8 cellular contexts compared by ENCODE assay signal in the genomic region with DNA sequence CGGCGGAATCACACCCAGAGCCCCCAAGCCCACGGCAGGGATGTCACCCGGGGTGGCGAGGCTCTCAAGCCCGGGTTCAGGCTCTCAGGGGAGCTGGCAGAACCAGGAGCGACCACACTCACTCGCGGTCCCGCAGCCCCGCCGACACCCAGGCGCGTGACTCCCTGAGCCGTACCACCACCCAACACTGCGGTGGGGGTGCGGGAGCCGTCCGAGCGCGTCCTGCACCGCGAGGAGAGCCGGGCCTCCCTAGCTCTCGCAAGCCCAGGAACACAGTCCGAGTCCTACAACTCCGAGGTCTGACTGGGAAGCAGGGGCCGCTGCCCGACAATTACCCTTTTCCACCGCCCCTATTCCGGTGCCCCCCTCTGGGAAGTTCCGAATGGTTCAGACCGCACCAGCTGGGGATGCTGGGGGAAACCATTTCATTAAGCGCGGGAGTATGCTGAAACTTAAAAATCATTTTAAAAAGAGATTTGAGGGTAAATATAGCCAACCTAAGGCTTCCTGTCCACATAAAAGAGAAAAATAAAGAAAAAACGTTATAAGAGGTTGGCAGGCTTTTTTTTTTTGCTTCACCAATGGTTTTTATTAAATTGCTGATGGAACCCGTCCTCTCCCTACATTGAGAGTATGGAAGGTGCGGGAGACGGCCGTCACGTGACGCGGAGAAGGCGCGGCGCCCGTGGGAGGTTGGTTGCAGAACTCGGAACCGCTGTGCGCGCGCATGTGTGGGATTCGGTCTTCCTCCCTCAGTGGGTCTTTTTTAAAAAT. TPM values are rescaled to one million over a fixed set of nuclear protein-coding genes. Genes with fewer than 3 reads are reported as not detected.
DNase-seq lines count a peak whose midpoint lies in the region; ATAC-seq and TF ChIP-seq lines count a peak whose summit lies in the region.

A gene with protein sequence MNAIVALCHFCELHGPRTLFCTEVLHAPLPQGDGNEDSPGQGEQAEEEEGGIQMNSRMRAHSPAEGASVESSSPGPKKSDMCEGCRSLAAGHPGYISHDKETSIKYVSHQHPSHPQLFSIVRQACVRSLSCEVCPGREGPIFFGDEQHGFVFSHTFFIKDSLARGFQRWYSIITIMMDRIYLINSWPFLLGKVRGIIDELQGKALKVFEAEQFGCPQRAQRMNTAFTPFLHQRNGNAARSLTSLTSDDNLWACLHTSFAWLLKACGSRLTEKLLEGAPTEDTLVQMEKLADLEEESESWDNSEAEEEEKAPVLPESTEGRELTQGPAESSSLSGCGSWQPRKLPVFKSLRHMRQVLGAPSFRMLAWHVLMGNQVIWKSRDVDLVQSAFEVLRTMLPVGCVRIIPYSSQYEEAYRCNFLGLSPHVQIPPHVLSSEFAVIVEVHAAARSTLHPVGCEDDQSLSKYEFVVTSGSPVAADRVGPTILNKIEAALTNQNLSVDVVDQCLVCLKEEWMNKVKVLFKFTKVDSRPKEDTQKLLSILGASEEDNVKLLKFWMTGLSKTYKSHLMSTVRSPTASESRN (minus strand): TSS at position 143 of the 774 bp plus-strand sequence. CDS start 9,031 bp downstream, outside the sequence.

- no peaks in the 10 kb centered on the region for H3K9me3 ChIP-seq in HUES64 (ENCODE audit: insufficient read depth, low read depth, low read length)
- no peaks in the 10 kb centered on the region for H3K9me3 ChIP-seq in OCI-LY3 (ENCODE audit: insufficient read depth, low read length)
- H3K9me3 ChIP-seq in mononuclear cell (ENCODE audit: low read depth, low read length), result no peaks in the 10 kb centered on the region

- TF ChIP-seq CTCF in OCI-LY3 (IDR thresholded peaks at IDR 0.05; ENCODE audit: low read depth, low read length), result no peak

- under 1% methylated on average over 51 of the region's 53 CpGs for WGBS in HUES64

- H3K9ac ChIP-seq in HUES64 (ENCODE audit: low read depth, low read length), result peak within 1 kb of the TSS; percentile 100
- H3K9ac ChIP-seq in OCI-LY3 (ENCODE audit: low read length), result peak within 1 kb of the TSS; percentile 96

- peaks cover 11% of the 10 kb centered on the region for H4K20me1 ChIP-seq in OCI-LY3 (ENCODE audit: insufficient read depth, low read length)

- peak within 1 kb of the TSS; percentile 74 for H2AFZ ChIP-seq in OCI-LY3 (ENCODE audit: low read depth, low read length)

- peak within 1 kb of the TSS; percentile 98 for H3K4me2 ChIP-seq in OCI-LY3 (ENCODE audit: low read length)

- ATAC-seq in GM21515 (IDR thresholded peaks at IDR 0.05; ENCODE audit: unreplicated experiment), result peak; percentile 71

- peaks cover 7% of the 10 kb centered on the region for H3K36me3 ChIP-seq in HUES64 (ENCODE audit: insufficient read depth, low read length)
- H3K36me3 ChIP-seq in OCI-LY3 (replicated peaks; ENCODE audit: low read depth, low read length), result no peaks in the 10 kb centered on the region

- H3K27me3 ChIP-seq in HUES64 (ENCODE audit: insufficient read depth, low read length) (no peaks in the 10 kb centered on the region), OCI-LY3 (ENCODE audit: low read depth, low read length) (no peaks in the 10 kb centered on the region), mononuclear cell (ENCODE audit: insufficient read depth, low read length) (no peaks in the 10 kb centered on the region)

- H3K4me3 ChIP-seq in HUES64 (ENCODE audit: low read length) (peak within 1 kb of the TSS; percentile 89), OCI-LY3 (ENCODE audit: low read length) (peak within 1 kb of the TSS; percentile 97), mononuclear cell (ENCODE audit: low read length) (peak within 1 kb of the TSS; percentile 98)

- H3K4me1 ChIP-seq in HUES64 (ENCODE audit: insufficient read depth, low read length) (peaks cover 10% of the 10 kb centered on the region; the same call in 1 of the 2 replicates), OCI-LY3 (ENCODE audit: low read length) (peaks cover 13% of the 10 kb centered on the region), mononuclear cell (ENCODE audit: insufficient read depth, low read length) (peaks cover 27% of the 10 kb centered on the region)

- H3K27ac ChIP-seq in HUES64 (ENCODE audit: low read depth, low read length) (peak within 1 kb of the TSS; percentile 96), OCI-LY3 (ENCODE audit: low read length) (peak within 1 kb of the TSS; percentile 71)

- DNase-seq in DMS 273 (lab: John Stamatoyannopoulos, UW; ENCODE audit: unreplicated experiment) (peak; percentile 90), activated T-cell treated with anti-CD3 and anti-CD28 coated beads for 24 hours (ENCODE audit: low read depth) (peak; percentile 84), epidermal melanocyte (ENCODE audit: insufficient read length, low spot score) (peak; percentile 84)
- DNase-seq in stimulated activated CD8-positive, alpha-beta memory T cell treated with anti-CD3 and anti-CD28 coated beads, Interleukin-2, amount 100 ng/mL, for 48 hours (ENCODE audit: low read depth in 2 of 2), result peak; percentile 81 to 84

- H3K79me2 ChIP-seq in OCI-LY3 (ENCODE audit: low read length), result peaks cover 37% of the 10 kb centered on the region

RNA-seq across cellular contexts. Expression of the gene that starts here (rescaled TPM):
- 17.2 TPM for polyA plus RNA-seq in HUES64 (2013, experiment 1 of 2)
- polyA plus RNA-seq in HUES64 (2013, experiment 2 of 2), result 16.4 TPM
- 8.4 TPM for total RNA-seq in mononuclear cell

Comparison
In these comparisons a context has a peak if more than half of its experiments do, and no peak if none do; other contexts are left out.
1. Peak in every context shown above with its lines: DNase-seq, ATAC-seq, H3K4me3 ChIP-seq and H3K27ac ChIP-seq.